Comparison of ENCODE assay signal across 15 cellular contexts in the genomic region with DNA sequence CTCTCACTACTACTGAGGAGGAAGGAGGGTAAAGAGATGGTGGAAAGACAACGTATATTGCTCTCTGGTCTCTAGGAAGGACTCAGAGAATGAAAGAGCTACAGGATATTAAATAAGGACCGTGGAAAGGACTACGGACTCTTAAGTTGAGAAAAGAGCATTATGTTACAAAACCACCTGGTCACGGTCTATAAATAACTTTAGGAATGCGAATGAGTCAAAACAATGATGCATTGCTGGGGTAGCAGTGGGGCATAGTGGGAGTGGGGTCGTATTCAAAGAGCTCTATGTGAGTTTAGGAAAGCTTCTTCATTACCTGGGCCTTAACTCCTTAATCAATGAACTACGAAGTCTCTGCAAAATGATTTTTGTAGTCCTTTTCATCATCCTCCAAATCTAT.
"Had no signal": no experiment of that assay in that cellular context is flagged by ENCODE, and none has a peak within 500 bp of the region (broad histone marks: within the 10 kb centered on the region; RNA-seq: fewer than 3 reads in every experiment).

No MANE protein-coding gene starts in this region.

- H3K4me1 ChIP-seq: esophagus muscularis mucosa, right atrium auricular region, sigmoid colon had no signal

- H3K4me1 Mint-ChIP-seq: naive thymus-derived CD4-positive, alpha-beta T cell had no signal

- H3K9me3 ChIP-seq: esophagus muscularis mucosa, right atrium auricular region, sigmoid colon had no signal

- DNase-seq: effector memory CD8-positive, alpha-beta T cell; kidney; left cardiac atrium; left ventricle myocardium superior; mesenchymal stem cell; naive thymus-derived CD4-positive, alpha-beta T cell; sigmoid colon; small intestine; stimulated activated CD4-positive, alpha-beta T cell treated with anti-CD3 and anti-CD28 coated beads, Interleukin-12 subunit alpha, Interleukin-12 subunit beta, amount 100 ng/mL, for 4 hours; stimulated activated CD4-positive, alpha-beta T cell treated with anti-CD3 and anti-CD28 coated beads, Interleukin-2, amount 100 ng/mL, for 48 hours; stimulated activated naive CD4-positive, alpha-beta T cell treated with Interleukin-2 at 50 U/mL for 16 hours had no signal

- H3K36me3 ChIP-seq: esophagus muscularis mucosa, right atrium auricular region, sigmoid colon had no signal

- H3K27me3 ChIP-seq: esophagus muscularis mucosa, right atrium auricular region, sigmoid colon had no signal

- H3K4me3 Mint-ChIP-seq: effector memory CD8-positive, alpha-beta T cell; naive thymus-derived CD4-positive, alpha-beta T cell had no signal

- H3K27ac ChIP-seq: epithelial cell of prostate, esophagus muscularis mucosa, right atrium auricular region, sigmoid colon had no signal

- H3K4me3 ChIP-seq: esophagus muscularis mucosa, lung, right atrium auricular region, sigmoid colon had no signal

- H3K36me3 Mint-ChIP-seq: naive thymus-derived CD4-positive, alpha-beta T cell had no signal

- H3K27ac Mint-ChIP-seq: effector memory CD8-positive, alpha-beta T cell; naive thymus-derived CD4-positive, alpha-beta T cell had no signal

- H3K27me3 Mint-ChIP-seq: effector memory CD8-positive, alpha-beta T cell; naive thymus-derived CD4-positive, alpha-beta T cell had no signal

- FAIRE-seq: kidney, small intestine had no signal

- ATAC-seq: effector memory CD8-positive, alpha-beta T cell; left cardiac atrium; left ventricle myocardium superior; naive thymus-derived CD4-positive, alpha-beta T cell had no signal
